2 cellular contexts compared by ENCODE assay signal in the genomic region with DNA sequence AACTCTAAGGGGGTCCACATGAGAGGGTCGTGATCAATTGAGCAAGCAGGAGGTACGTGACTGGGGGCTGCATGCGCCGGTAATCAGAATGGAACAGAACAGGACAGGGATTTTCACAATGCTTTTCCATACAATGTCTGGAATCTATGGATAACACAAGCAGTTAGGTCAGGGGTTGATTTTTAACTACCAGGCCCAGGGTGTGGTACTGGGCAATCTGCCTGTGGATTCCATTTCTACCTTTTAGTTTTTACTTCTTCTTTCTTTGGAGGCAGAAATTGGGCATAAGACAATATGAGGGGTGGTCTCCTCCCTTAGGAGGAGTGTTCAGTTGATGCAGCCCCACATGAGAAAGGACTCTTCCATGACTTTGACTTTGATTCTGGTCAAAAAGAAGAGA. TPM values are rescaled to one million over a fixed set of nuclear protein-coding genes. Genes with fewer than 3 reads are reported as not detected.
"Had no signal": no experiment of that assay in that cellular context is flagged by ENCODE, and none has a peak within 500 bp of the region (broad histone marks: within the 10 kb centered on the region; RNA-seq: fewer than 3 reads in every experiment).

No MANE protein-coding gene starts in this region.

RNA-seq across cellular contexts. Expression of gene LGI2, which starts 52.7 kb away (rescaled TPM):
- total RNA-seq: G401, GM12878 had no signal
- polyA plus RNA-seq: GM12878 had no signal
